ENCODE assay signal across 23 cellular contexts in genomic region chr5:31534527-31535046, GRCh38. TPM values are rescaled to one million over a fixed set of nuclear protein-coding genes. Genes with fewer than 3 reads are reported as not detected.
DNase-seq lines count a peak whose midpoint lies in the region; ATAC-seq and TF ChIP-seq lines count a peak whose summit lies in the region.
"Had no signal": no experiment of that assay in that cellular context is flagged by ENCODE, and none has a peak within 500 bp of the region (broad histone marks: within the 10 kb centered on the region; RNA-seq: fewer than 3 reads in every experiment).

No MANE protein-coding gene starts in this region.

- DNase-seq in activated naive CD8-positive, alpha-beta T cell treated with anti-CD3 and anti-CD28 coated beads for 36 hours, result no peak
- DNase-seq in chondrocyte (ENCODE audit: low spot score) (no peak), amygdala (lab: John Stamatoyannopoulos, UW) (no peak), SJCRH30 (no peak), HAP-1 (ENCODE audit: low spot score in 2 of 2) (no peak)
- DNase-seq: activated CD8-positive, alpha-beta memory T cell treated with anti-CD3 and anti-CD28 coated beads, Interleukin-2, amount 10 ng/mL, durations not matched to agents 7 days and 5 days; activated gamma-delta T cell treated with Interleukin-2 at 50 U/mL for 16 hours; CD4-positive, alpha-beta memory T cell; colonic mucosa; DMS79; heart left ventricle; left ventricle myocardium superior; NCI-H1105 treated with DMSO at 0.1 percent for 48 hours; NCI-H2107; NCI-H526; ovary; SIG-M5 had no signal

- no peak for ATAC-seq in GM18858 (IDR thresholded peaks at IDR 0.05; ENCODE audit: unreplicated experiment)
- ATAC-seq: activated CD4-positive, CD25-positive, alpha-beta regulatory T cell treated with anti-CD3 and anti-CD28 coated beads, Interleukin-2, amount 50 U/mL, for 24 hours; activated CD8-positive, alpha-beta memory T cell treated with anti-CD3 and anti-CD28 coated beads, Interleukin-2, amount 10 ng/mL, durations not matched to agents 7 days and 5 days; heart left ventricle; left ventricle myocardium superior; sciatic nerve had no signal

- H2AFZ ChIP-seq in SU-DHL-6 (ENCODE audit: low read depth, low read length, severe bottlenecking), result no peak overlapping the region
- H2AFZ ChIP-seq: PC-9 had no signal

- no peak overlapping the region for H3K27ac Mint-ChIP-seq in activated naive CD8-positive, alpha-beta T cell
- no peak overlapping the region for H3K27ac Mint-ChIP-seq in activated naive CD8-positive, alpha-beta T cell treated with anti-CD3 and anti-CD28 coated beads for 36 hours
- H3K27ac Mint-ChIP-seq in chondrocyte (ENCODE audit: unreplicated experiment), result peak overlapping the region; percentile 2
- H3K27ac Mint-ChIP-seq: activated CD8-positive, alpha-beta memory T cell treated with anti-CD3 and anti-CD28 coated beads, Interleukin-2, amount 10 ng/mL, durations not matched to agents 7 days and 5 days had no signal

- H3K4me1 Mint-ChIP-seq in activated naive CD8-positive, alpha-beta T cell (ENCODE audit: low read depth), result peaks cover 57% of the 10 kb centered on the region
- peaks cover 29% of the 10 kb centered on the region for H3K4me1 Mint-ChIP-seq in activated naive CD8-positive, alpha-beta T cell treated with anti-CD3 and anti-CD28 coated beads for 36 hours
- H3K4me1 Mint-ChIP-seq in chondrocyte (ENCODE audit: low read depth), result peaks cover 61% of the 10 kb centered on the region

- H3K9me3 ChIP-seq in SU-DHL-6 (ENCODE audit: insufficient read depth, low read length), result no peaks in the 10 kb centered on the region
- no peaks in the 10 kb centered on the region for H3K9me3 ChIP-seq in SJCRH30 (replicated peaks)
- H3K9me3 ChIP-seq in HAP-1, result no peaks in the 10 kb centered on the region
- H3K9me3 ChIP-seq: colonic mucosa, heart left ventricle, ovary had no signal

- no peaks in the 10 kb centered on the region for H3K27me3 Mint-ChIP-seq in activated naive CD8-positive, alpha-beta T cell
- no peaks in the 10 kb centered on the region for H3K27me3 Mint-ChIP-seq in activated naive CD8-positive, alpha-beta T cell treated with anti-CD3 and anti-CD28 coated beads for 36 hours
- H3K27me3 Mint-ChIP-seq in chondrocyte (ENCODE audit: low read depth), result no peaks in the 10 kb centered on the region
- H3K27me3 Mint-ChIP-seq: activated CD8-positive, alpha-beta memory T cell treated with anti-CD3 and anti-CD28 coated beads, Interleukin-2, amount 10 ng/mL, durations not matched to agents 7 days and 5 days; CD4-positive, alpha-beta memory T cell had no signal

- H3K4me2 ChIP-seq in SU-DHL-6 (ENCODE audit: low read depth, low read length, poor library complexity, severe bottlenecking), result peak overlapping the region; percentile 85

- no peaks in the 10 kb centered on the region for H4K20me1 ChIP-seq in SU-DHL-6 (ENCODE audit: low read depth, low read length)

- H3K9ac ChIP-seq in SU-DHL-6 (ENCODE audit: low read length), result no peak overlapping the region

- H3K4me3 ChIP-seq in SU-DHL-6 (ENCODE audit: insufficient read depth, low read length, poor library complexity, severe bottlenecking) (no peak overlapping the region), SJCRH30 (no peak overlapping the region), HAP-1 (no peak overlapping the region)
- H3K4me3 ChIP-seq: colonic mucosa, heart left ventricle, ovary, PC-9 had no signal

- no peak for TF ChIP-seq CTCF in SU-DHL-6 (IDR thresholded peaks at IDR 0.05; ENCODE audit: insufficient read depth, low read length, poor library complexity, severe bottlenecking)
- TF ChIP-seq CTCF in chondrocyte (IDR thresholded peaks at IDR 0.05), result no peak

- no peaks in the 10 kb centered on the region for H3F3A ChIP-seq in SU-DHL-6 (ENCODE audit: insufficient read depth)

- peaks cover 6% of the 10 kb centered on the region for H3K4me1 ChIP-seq in SJCRH30
- peaks cover 5% of the 10 kb centered on the region; the same call in 1 of the 2 replicates for H3K4me1 ChIP-seq in HAP-1

- peak overlapping the region; percentile 12 for H3K4me3 Mint-ChIP-seq in activated naive CD8-positive, alpha-beta T cell
- H3K4me3 Mint-ChIP-seq in activated naive CD8-positive, alpha-beta T cell treated with anti-CD3 and anti-CD28 coated beads for 36 hours, result no peak overlapping the region
- no peak overlapping the region for H3K4me3 Mint-ChIP-seq in chondrocyte (ENCODE audit: unreplicated experiment)

- peaks cover 42% of the 10 kb centered on the region for H3K79me2 ChIP-seq in SU-DHL-6 (ENCODE audit: insufficient read depth, low read length)

- in situ Hi-C loops in HAP-1 (cut with MboI; ENCODE audit: low sequenced_read_pairs), result no loop called here

- H3K27me3 ChIP-seq in SU-DHL-6 (ENCODE audit: low read length) (no peaks in the 10 kb centered on the region), SJCRH30 (no peaks in the 10 kb centered on the region), HAP-1 (ENCODE audit: low read depth) (no peaks in the 10 kb centered on the region)
- H3K27me3 ChIP-seq: colonic mucosa, heart left ventricle, ovary had no signal

- no peaks in the 10 kb centered on the region for H3K36me3 Mint-ChIP-seq in activated naive CD8-positive, alpha-beta T cell
- peaks cover 17% of the 10 kb centered on the region for H3K36me3 Mint-ChIP-seq in activated naive CD8-positive, alpha-beta T cell treated with anti-CD3 and anti-CD28 coated beads for 36 hours
- peaks cover 10% of the 10 kb centered on the region for H3K36me3 Mint-ChIP-seq in chondrocyte (ENCODE audit: low read depth)

- H3K9me2 ChIP-seq in SU-DHL-6 (replicated peaks; ENCODE audit: insufficient read depth, low read length), result no peaks in the 10 kb centered on the region

- H3K9me3 Mint-ChIP-seq in activated naive CD8-positive, alpha-beta T cell (ENCODE audit: low read depth), result no peaks in the 10 kb centered on the region
- H3K9me3 Mint-ChIP-seq in activated naive CD8-positive, alpha-beta T cell treated with anti-CD3 and anti-CD28 coated beads for 36 hours, result no peaks in the 10 kb centered on the region
- H3K9me3 Mint-ChIP-seq in chondrocyte (ENCODE audit: low read depth), result no peaks in the 10 kb centered on the region
- H3K9me3 Mint-ChIP-seq: CD4-positive, alpha-beta memory T cell had no signal

- H3K36me3 ChIP-seq in SU-DHL-6 (ENCODE audit: low read length) (peaks cover 28% of the 10 kb centered on the region; the same call in 1 of the 2 replicates), SJCRH30 (peaks cover 43% of the 10 kb centered on the region), HAP-1 (replicated peaks) (peaks cover 52% of the 10 kb centered on the region)
- H3K36me3 ChIP-seq: ovary had no signal

- H3K27ac ChIP-seq in SU-DHL-6 (ENCODE audit: low read depth, low read length) (no peak overlapping the region), SJCRH30 (no peak overlapping the region)
- H3K27ac ChIP-seq: colonic mucosa, heart left ventricle, ovary, PC-9 had no signal

RNA-seq across cellular contexts. Expression of gene C5orf22, which starts 2.5 kb away (rescaled TPM):
- total RNA-seq in activated naive CD8-positive, alpha-beta T cell treated with anti-CD3 and anti-CD28 coated beads for 36 hours, result 10 to 100 TPM; 28.8 to 29.5 TPM
- 17.2 to 21.9 TPM (median 20.2 TPM) in 3 replicates for total RNA-seq in chondrocyte
- 54.0 and 61.6 TPM in 2 replicates for total RNA-seq in SJCRH30 (2014; rRNA removed; shearing (Covaris generic))

RNA-seq across cellular contexts. Expression of gene DROSHA, which starts 2.7 kb away (rescaled TPM):
- total RNA-seq in activated naive CD8-positive, alpha-beta T cell treated with anti-CD3 and anti-CD28 coated beads for 36 hours, result 10 to 100 TPM; 72.5 to 74.3 TPM
- total RNA-seq in chondrocyte, result 59.3 to 82.6 TPM (median 60.6 TPM) in 3 replicates
- 104 and 105 TPM in 2 replicates for total RNA-seq in SJCRH30 (2014; rRNA removed; shearing (Covaris generic))
